22 cellular contexts compared by ENCODE assay signal in genomic region chr4:134865675-134866074, GRCh38.
DNase-seq lines count a peak whose midpoint lies in the region; ATAC-seq and TF ChIP-seq lines count a peak whose summit lies in the region.
"Had no signal": no experiment of that assay in that cellular context is flagged by ENCODE, and none has a peak within 500 bp of the region (broad histone marks: within the 10 kb centered on the region; RNA-seq: fewer than 3 reads in every experiment).

No MANE protein-coding gene starts in this region.

- no peaks in the 10 kb centered on the region; a peak in 1 of 4 replicates for H3K4me1 ChIP-seq in SK-N-SH (ENCODE audit: control insufficient read depth in 1 of 2, insufficient read depth in 2 of 2, low read depth in 1 of 2, low read length in 1 of 2)
- no peaks in the 10 kb centered on the region for H3K4me1 ChIP-seq in OCI-LY7 (ENCODE audit: insufficient read depth, low read length, poor library complexity, severe bottlenecking)
- no peaks in the 10 kb centered on the region for H3K4me1 ChIP-seq in aorta (ENCODE audit: control insufficient read depth in 1 of 2, insufficient read depth in 2 of 2, low read length in 2 of 2)

- TF ChIP-seq RAD21 in SK-N-SH (IDR thresholded peaks at IDR 0.05; ENCODE audit: low read length) = no peak

- BruUV-seq in OCI-LY7 (replicated peaks; lab: Mats Ljungman, UMichigan) = no TSS peak

- H3K4me2 ChIP-seq in SK-N-SH (no peak overlapping the region), OCI-LY7 (ENCODE audit: low read length) (no peak overlapping the region)

- TF ChIP-seq CTCF in SK-N-SH (IDR thresholded peaks at IDR 0.05) (peak; percentile 40), OCI-LY7 (conservative IDR thresholded peaks at IDR 0.05; ENCODE audit: low read length) (peak; percentile 41; the same call in 1 of the 2 replicates), epithelial cell of esophagus (IDR thresholded peaks at IDR 0.05; ENCODE audit: insufficient read depth, low read depth, low read length, missing control alignments) (peak; percentile 13), retinal pigment epithelial cell (conservative IDR thresholded peaks at IDR 0.05; ENCODE audit: low read depth, low read length) (peak; percentile 25)

- DNase-seq in SK-N-SH = no peak
- no peak for DNase-seq in OCI-LY7 (ENCODE audit: low spot score)
- no peak for DNase-seq in epithelial cell of esophagus (ENCODE audit: low read depth)
- no peak for DNase-seq in retinal pigment epithelial cell (ENCODE audit: low read depth)
- DNase-seq in aorta = no peak
- no peak for DNase-seq in stimulated activated CD4-positive, alpha-beta T cell treated with anti-CD3 and anti-CD28 coated beads, Interleukin-4, amount 100 ng/mL, for 1 hour
- no peak for DNase-seq in SKM-1 treated with dmso at 0.1 percent for 144 hours (lab: John Stamatoyannopoulos, UW; ENCODE audit: unreplicated experiment)
- DNase-seq: 8988T; CD4-positive, alpha-beta T cell; DMS153; GF-D8; HCEC 1CT; KBM-7; NCI-H1417; NCI-H187 treated with DMSO at 0.1 percent for 48 hours; NCI-H2227 treated with DMSO at 0.1 percent for 48 hours; NCI-H510A treated with DMSO at 0.1 percent for 48 hours; NCI-H82 had no signal

- intact Hi-C loops in OCI-LY7 (cut with micrococcal nuclease; ENCODE audit: unreplicated experiment) (no loop called here), aorta (cut with DNase I) (no loop called here)

- WGBS in SK-N-SH (ENCODE audit: low lambda C conversion rate) = 0% methylated on average over 1 of the region's 1 CpG
- 68 to 78% methylated on average over 1 of the region's 1 CpG for WGBS in aorta, 2 donors

- no peak for TF ChIP-seq EP300 in SK-N-SH (IDR thresholded peaks at IDR 0.05; ENCODE audit: borderline replicate concordance in 1 of 2, low read depth in 1 of 2, low read length in 1 of 2)

- H3K27me3 ChIP-seq in SK-N-SH (ENCODE audit: insufficient read depth) = no peaks in the 10 kb centered on the region
- no peaks in the 10 kb centered on the region for H3K27me3 ChIP-seq in aorta (ENCODE audit: control insufficient read depth in 1 of 2, insufficient read depth in 2 of 2, low read length in 1 of 2)

- H2AFZ ChIP-seq in SK-N-SH (ENCODE audit: low read depth) = no peak overlapping the region
- H2AFZ ChIP-seq in OCI-LY7 (ENCODE audit: low read length) = no peak overlapping the region

- CTCF ChIA-PET in SK-N-SH (lab: Yijun Ruan, JAX) = no interaction called here
- CTCF ChIA-PET in OCI-LY7 (lab: Charles Lee; ENCODE audit: unreplicated experiment) = no interaction called here

- H3K9ac ChIP-seq in SK-N-SH = no peak overlapping the region

- H4K20me1 ChIP-seq in SK-N-SH (ENCODE audit: insufficient read depth) (no peaks in the 10 kb centered on the region), OCI-LY7 (ENCODE audit: insufficient read depth, low read length) (no peaks in the 10 kb centered on the region)

- H3K9me3 ChIP-seq in SK-N-SH (no peaks in the 10 kb centered on the region), OCI-LY7 (ENCODE audit: low read length) (no peaks in the 10 kb centered on the region), aorta (ENCODE audit: control insufficient read depth, low read length) (no peaks in the 10 kb centered on the region)

- H3K27ac ChIP-seq in SK-N-SH (ENCODE audit: low read depth in 2 of 2, low read length in 1 of 2) (no peak overlapping the region), OCI-LY7 (ENCODE audit: low read depth, low read length, poor library complexity, severe bottlenecking) (no peak overlapping the region), aorta (ENCODE audit: low read depth in 1 of 2, low read length in 2 of 2) (no peak overlapping the region)

- POLR2A ChIA-PET in SK-N-SH (lab: Yijun Ruan, JAX) = no interaction called here
- POLR2A ChIA-PET in OCI-LY7 (lab: Charles Lee) = no interaction called here

- H3K4me3 ChIP-seq in SK-N-SH (ENCODE audit: low read depth in 2 of 2, low read length in 1 of 2) (no peak overlapping the region; a peak in 1 of 4 replicates), OCI-LY7 (ENCODE audit: low read depth, low read length, poor library complexity, severe bottlenecking) (no peak overlapping the region), epithelial cell of esophagus (ENCODE audit: low read length) (no peak overlapping the region), retinal pigment epithelial cell (ENCODE audit: low read length) (no peak overlapping the region), aorta (ENCODE audit: low read length in 2 of 2) (no peak overlapping the region)

- ATAC-seq in SK-N-SH treated with all-trans-retinoic acid at 6 μM for 48 hours (no peak), aorta (ENCODE audit: low FRiP score) (no peak)
- ATAC-seq: HepG2, Panc1, Right ventricle myocardium inferior had no signal

- H3K79me2 ChIP-seq in SK-N-SH (ENCODE audit: insufficient read depth) (no peaks in the 10 kb centered on the region), OCI-LY7 (ENCODE audit: insufficient read depth, low read depth, low read length) (no peaks in the 10 kb centered on the region)

- H3K36me3 ChIP-seq in SK-N-SH (replicated peaks in 1 of 2; ENCODE audit: control insufficient read depth in 1 of 2, insufficient read depth in 2 of 2, low read length in 1 of 2) = no peaks in the 10 kb centered on the region
- no peaks in the 10 kb centered on the region for H3K36me3 ChIP-seq in OCI-LY7 (ENCODE audit: insufficient read depth, low read length)
- H3K36me3 ChIP-seq in aorta (ENCODE audit: control insufficient read depth in 1 of 2, insufficient read depth in 2 of 2, low read length in 1 of 2) = no peaks in the 10 kb centered on the region

- H3K9me2 ChIP-seq in SK-N-SH = no peaks in the 10 kb centered on the region
- no peaks in the 10 kb centered on the region for H3K9me2 ChIP-seq in OCI-LY7 (ENCODE audit: insufficient read depth, low read length)

- H3F3A ChIP-seq in SK-N-SH (replicated peaks; ENCODE audit: insufficient read depth) = no peaks in the 10 kb centered on the region

TF ChIP-seq in SK-N-SH, 30 proteins besides CTCF, POLR2A, EP300 and RAD21:
- TF ChIP-seq TAF1 (IDR thresholded peaks at IDR 0.05; ENCODE audit: borderline replicate concordance, low read depth, low read length) = no peak

TF ChIP-seq in SK-N-SH treated with all-trans-retinoic acid at 6 μM for 48 hours, 23 proteins besides CTCF, POLR2A, EP300 and RAD21:
- TF ChIP-seq PATZ1 (CRISPR knock-in tag; IDR thresholded peaks at IDR 0.05; ENCODE audit: borderline replicate concordance) (no peak), ESRRG (CRISPR knock-in tag; IDR thresholded peaks at IDR 0.05) (no peak), GLIS3 (CRISPR knock-in tag; IDR thresholded peaks at IDR 0.05) (no peak), TOX (CRISPR knock-in tag; IDR thresholded peaks at IDR 0.05; ENCODE audit: borderline replicate concordance) (no peak), OSR1 (CRISPR knock-in tag; IDR thresholded peaks at IDR 0.05) (no peak), ZNF70 (CRISPR knock-in tag; IDR thresholded peaks at IDR 0.05) (no peak), CSDC2 (CRISPR knock-in tag; IDR thresholded peaks at IDR 0.05) (no peak), CREB5 (CRISPR knock-in tag; IDR thresholded peaks at IDR 0.05; ENCODE audit: low read depth) (no peak), BACH2 (CRISPR knock-in tag; IDR thresholded peaks at IDR 0.05; ENCODE audit: borderline replicate concordance) (no peak), ZC3H10 (CRISPR knock-in tag; IDR thresholded peaks at IDR 0.05) (no peak)
TF ChIP-seq in SK-N-SH treated with all-trans-retinoic acid at 6 μM for 48 hours: peak in this region for 0.
